Comparison of ENCODE assay signal across 23 cellular contexts in genomic region chr5:134088994-134089560, GRCh38. TPM values are rescaled to one million over a fixed set of nuclear protein-coding genes. Genes with fewer than 3 reads are reported as not detected.
DNase-seq lines count a peak whose midpoint lies in the region; ATAC-seq, FAIRE-seq and TF ChIP-seq lines count a peak whose summit lies in the region.
"Had no signal": no experiment of that assay in that cellular context is flagged by ENCODE, and none has a peak within 500 bp of the region (broad histone marks: within the 10 kb centered on the region; RNA-seq: fewer than 3 reads in every experiment).

No MANE protein-coding gene starts in this region.

- no peak overlapping the region for H3K27ac ChIP-seq in HepG2 (ENCODE audit: extremely low read length, insufficient read depth, low read length)
- no peak overlapping the region for H3K27ac ChIP-seq in right lobe of liver
- H3K27ac ChIP-seq in KOPT-K1 (ENCODE audit: low read depth, low read length, poor library complexity, severe bottlenecking): peak overlapping the region; percentile 95
- no peak overlapping the region for H3K27ac ChIP-seq in pancreas
- H3K27ac ChIP-seq: gastroesophageal sphincter, HL-60, SK-N-MC, thoracic aorta had no signal

- in situ Hi-C loops in HepG2 (cut with HindIII; ENCODE audit: extremely low pct_ligation_motif_present, low pct_unique_long_range_greater_than_20kb): no loop called here

- BruUV-seq in HepG2 (replicated peaks; lab: Mats Ljungman, UMichigan): no TSS peak

- CTCF ChIA-PET in HepG2 (lab: Yijun Ruan, JAX; ENCODE audit: low intra/inter-chr PET ratio, low total read pairs): no interaction called here

- H2AFZ ChIP-seq in HepG2 (ENCODE audit: low read length): no peak overlapping the region

- no peak for TF ChIP-seq POLR2A in HepG2 (IDR thresholded peaks at IDR 0.05; ENCODE audit: insufficient read depth in 1 of 2, low read depth in 2 of 2, low read length in 2 of 2)
- TF ChIP-seq POLR2A in right lobe of liver (IDR thresholded peaks at IDR 0.05): no peak

- FAIRE-seq in HepG2 (lab: Jason Lieb, UNC) (no peak), pancreas (lab: Jason Lieb, UNC) (no peak)
- FAIRE-seq: H54, keratinocyte had no signal

- H3K4me3 ChIP-seq in HepG2 (replicated peaks in 1 of 3; ENCODE audit: insufficient read depth in 1 of 3, low read depth in 2 of 3, low read length in 3 of 3): no peak overlapping the region
- H3K4me3 ChIP-seq in right lobe of liver: no peak overlapping the region
- H3K4me3 ChIP-seq in BE2C (ENCODE audit: low read depth, low read length): no peak overlapping the region
- H3K4me3 ChIP-seq in pancreas: no peak overlapping the region
- H3K4me3 ChIP-seq: gastroesophageal sphincter, SK-N-MC, thoracic aorta had no signal

- no peaks in the 10 kb centered on the region for H3K27me3 ChIP-seq in HepG2 (ENCODE audit: control insufficient read depth in 1 of 2, insufficient read depth in 2 of 2, low read length in 2 of 2)
- H3K27me3 ChIP-seq in right lobe of liver: no peaks in the 10 kb centered on the region
- no peaks in the 10 kb centered on the region for H3K27me3 ChIP-seq in BE2C
- no peaks in the 10 kb centered on the region for H3K27me3 ChIP-seq in pancreas
- H3K27me3 ChIP-seq: gastroesophageal sphincter had no signal

- intact Hi-C loops in HepG2 (cut with micrococcal nuclease; ENCODE audit: unreplicated experiment) (no loop called here), right lobe of liver (cut with DNase I) (no loop called here), pancreas (cut with DNase I) (no loop called here)

- no peak for ATAC-seq in HepG2
- ATAC-seq in right lobe of liver: no peak
- ATAC-seq in esophagus mucosa: peak; percentile 10
- ATAC-seq in pancreas: no peak
- ATAC-seq: activated CD4-positive, CD25-positive, alpha-beta regulatory T cell treated with anti-CD3 and anti-CD28 coated beads, Interleukin-2, amount 50 U/mL, for 24 hours; gastroesophageal sphincter had no signal

- H3K4me1 ChIP-seq in HepG2 (ENCODE audit: insufficient read depth, low read length) (peaks cover 88% of the 10 kb centered on the region), right lobe of liver (peaks cover 0 to 2% (median 0%) of the 10 kb centered on the region in 4 donors), BE2C (peaks cover 17% of the 10 kb centered on the region; the same call in 1 of the 2 replicates), pancreas (no peaks in the 10 kb centered on the region)
- H3K4me1 ChIP-seq: gastroesophageal sphincter had no signal

- no peak overlapping the region for H3K4me2 ChIP-seq in HepG2 (ENCODE audit: low read depth, low read length)

- POLR2A ChIA-PET in HepG2 (lab: Yijun Ruan, JAX): interaction anchor here (1.4 to 5.5 kb wide), 2 partner anchors 10 to 18 kb away, joined by 3 to 43 read pairs; no protein-coding TSS in a partner anchor

- DNase-seq in HepG2 (ENCODE audit: low spot score) (no peak), right lobe of liver (no peak), BE2C (no peak), pancreas (no peak), AG08395 (ENCODE audit: low spot score) (no peak)
- DNase-seq: AML-193; Calu3; effector CD4-positive, alpha-beta T cell; NCI-H1105 treated with DMSO at 0.1 percent for 48 hours; NCI-H2081 treated with DMSO at 0.1 percent for 48 hours; NCI-H510A; stimulated activated CD4-positive, alpha-beta T cell treated with anti-CD3 and anti-CD28 coated beads, Interleukin-4, amount 100 ng/mL, for 1 hour; stimulated activated naive CD4-positive, alpha-beta T cell treated with Interleukin-2 at 50 U/mL for 16 hours; T1000 had no signal

- H3K36me3 ChIP-seq in HepG2 (replicated peaks in 1 of 2; ENCODE audit: control insufficient read depth in 1 of 2, insufficient read depth in 2 of 2, low read length in 2 of 2) (no peaks in the 10 kb centered on the region), right lobe of liver (no peaks in the 10 kb centered on the region), KOPT-K1 (ENCODE audit: insufficient read depth, low read length) (no peaks in the 10 kb centered on the region), BE2C (no peaks in the 10 kb centered on the region), pancreas (no peaks in the 10 kb centered on the region)
- H3K36me3 ChIP-seq: gastroesophageal sphincter, thoracic aorta had no signal

- WGBS in HepG2 (ENCODE audit: low lambda C conversion rate): 100% methylated on average over 1 of the region's 5 CpGs
- 91% methylated on average over 5 of the region's 5 CpGs for WGBS in right lobe of liver (ENCODE audit: insufficient coverage, low coverage, low lambda C conversion rate, missing lambda C conversion rate)
- 92 to 95% methylated on average over 5 of the region's 5 CpGs for WGBS in pancreas, 2 donors

- H3K9me3 ChIP-seq in HepG2 (ENCODE audit: low read length) (no peaks in the 10 kb centered on the region), right lobe of liver (no peaks in the 10 kb centered on the region), KOPT-K1 (ENCODE audit: insufficient read depth, low read length, poor library complexity, severe bottlenecking) (no peaks in the 10 kb centered on the region), BE2C (no peaks in the 10 kb centered on the region), pancreas (no peaks in the 10 kb centered on the region)
- H3K9me3 ChIP-seq: gastroesophageal sphincter, thoracic aorta had no signal

- no peaks in the 10 kb centered on the region for H3K79me2 ChIP-seq in HepG2 (ENCODE audit: insufficient read depth, low read length)

- TF ChIP-seq RAD21 in HepG2 (CRISPR knock-in tag; IDR thresholded peaks at IDR 0.05): no peak

- no peaks in the 10 kb centered on the region for H4K20me1 ChIP-seq in HepG2 (ENCODE audit: insufficient read depth, low read length)

- no peak overlapping the region for H3K9ac ChIP-seq in HepG2 (ENCODE audit: insufficient read depth, low read depth, low read length)

- TF ChIP-seq EP300 in HepG2 (IDR thresholded peaks at IDR 0.05; ENCODE audit: low read depth in 2 of 2, low read length in 2 of 2): no peak
- no peak for TF ChIP-seq EP300 in HepG2 (CRISPR knock-in tag; IDR thresholded peaks at IDR 0.05; ENCODE audit: borderline replicate concordance)

- TF ChIP-seq CTCF in HepG2 (CRISPR knock-in tag; IDR thresholded peaks at IDR 0.05) (no peak), right lobe of liver (IDR thresholded peaks at IDR 0.05) (no peak), BE2C (IDR thresholded peaks at IDR 0.05; ENCODE audit: low read depth, low read length) (no peak), pancreas (IDR thresholded peaks at IDR 0.05) (no peak)

TF ChIP-seq in HepG2, 621 proteins besides CTCF, POLR2A, EP300 and RAD21 (continues in another document):
- TF ChIP-seq ZBTB7A (CRISPR knock-in tag; IDR thresholded peaks at IDR 0.05) (0 out of 2 replicates have a peak, but pooled peaks have one; percentile 35), BRD4 (CRISPR knock-in tag; IDR thresholded peaks at IDR 0.05) (peak; percentile 37; the same call in 1 of the 2 replicates), AGO1 (IDR thresholded peaks at IDR 0.05; ENCODE audit: low read depth, low read length, poor library complexity, severe bottlenecking) (no peak), ZNF598 (CRISPR knock-in tag; IDR thresholded peaks at IDR 0.05; ENCODE audit: borderline replicate concordance) (0 out of 2 replicates have a peak, but pooled peaks have one; percentile 21), ZNF274 (CRISPR knock-in tag; IDR thresholded peaks at IDR 0.05) (0 out of 2 replicates have a peak, but pooled peaks have one; percentile 40), ZNF263 (CRISPR knock-in tag; IDR thresholded peaks at IDR 0.05) (peak; percentile 94)

RNA-seq across cellular contexts. Expression of gene TCF7, which starts 25.4 kb away (rescaled TPM):
- 6.8 and 7.9 TPM in 2 replicates for total RNA-seq in HepG2 (2016; rRNA removed; fragmentation: Illumina TruSeq; extraction: Trizol)
- 5.3 and 5.4 TPM in 2 replicates for total RNA-seq in HepG2 (2016; cell fraction: cytosol; rRNA removed; fragmentation: Illumina TruSeq; extraction: Trizol; ENCODE audit: low read depth)
- 7.1 and 8.8 TPM in 2 replicates for total RNA-seq in HepG2 (2016; cell fraction: insoluble cytoplasmic fraction; rRNA removed; fragmentation: Illumina TruSeq; extraction: Trizol)
- total RNA-seq in HepG2 (2016; cell fraction: membrane; rRNA removed; fragmentation: Illumina TruSeq; extraction: Trizol): 15.7 and 15.8 TPM in 2 replicates
- total RNA-seq in HepG2 (2016; cell fraction: nucleus; rRNA removed; fragmentation: Illumina TruSeq; extraction: Trizol): 10.0 and 10.9 TPM in 2 replicates
- 6.3 and 9.0 TPM in 2 replicates for polyA plus RNA-seq in HepG2 (2011; rRNA removed)
- 4.8 and 5.8 TPM in 2 replicates for polyA plus RNA-seq in HepG2 (2011; cell fraction: cytosol; rRNA removed)
- polyA plus RNA-seq in HepG2 (2011; cell fraction: nucleus; rRNA removed): 7.5 and 7.7 TPM in 2 replicates
- 8.6 and 11.4 TPM in 2 replicates for polyA plus RNA-seq in HepG2 (2012)
- 21.6 and 22.8 TPM in 2 replicates for polyA plus RNA-seq in HepG2 (2016; cell fraction: cytosol; fragmentation: Illumina TruSeq; extraction: Trizol; ENCODE audit: low read depth)
- polyA plus RNA-seq in HepG2 (2016; cell fraction: insoluble cytoplasmic fraction; fragmentation: Illumina TruSeq; extraction: Trizol; ENCODE audit: low read depth): 21.8 and 29.7 TPM in 2 replicates
- 44.0 and 50.2 TPM in 2 replicates for polyA plus RNA-seq in HepG2 (2016; cell fraction: membrane; fragmentation: Illumina TruSeq; extraction: Trizol; ENCODE audit: low read depth)
- polyA plus RNA-seq in HepG2 (2016; cell fraction: nucleus; fragmentation: Illumina TruSeq; extraction: Trizol; ENCODE audit: insufficient read depth, low read depth): 25.7 and 28.7 TPM in 2 replicates
- 0.19 and 20.5 TPM in 2 replicates for polyA minus RNA-seq in HepG2 (2011; rRNA and poly(A)+ RNA removed; ENCODE audit: low replicate concordance)
- 3.3 and 5.4 TPM in 2 replicates for polyA minus RNA-seq in HepG2 (2011; cell fraction: cytosol; rRNA and poly(A)+ RNA removed)
- polyA minus RNA-seq in HepG2 (2011; cell fraction: nucleus; rRNA and poly(A)+ RNA removed): 15.2 and 18.2 TPM in 2 replicates
- 1 to 10 TPM; 2.0 to 3.8 (median 2.7) TPM for total RNA-seq in right lobe of liver
- total RNA-seq in esophagus mucosa: 4.6 TPM
- polyA plus RNA-seq in BE2C (2012; ENCODE audit: insufficient read depth, insufficient read length, low read depth): 3.1 TPM
- total RNA-seq in pancreas: 10 to 100 TPM in 1 of 6 donors, 1 to 10 TPM in 5; 5.6 to 13.1 (median 7.7) TPM
- polyA plus RNA-seq in pancreas: 1 to 10 TPM; 1.9 to 4.6 TPM
